In the genomic region with DNA sequence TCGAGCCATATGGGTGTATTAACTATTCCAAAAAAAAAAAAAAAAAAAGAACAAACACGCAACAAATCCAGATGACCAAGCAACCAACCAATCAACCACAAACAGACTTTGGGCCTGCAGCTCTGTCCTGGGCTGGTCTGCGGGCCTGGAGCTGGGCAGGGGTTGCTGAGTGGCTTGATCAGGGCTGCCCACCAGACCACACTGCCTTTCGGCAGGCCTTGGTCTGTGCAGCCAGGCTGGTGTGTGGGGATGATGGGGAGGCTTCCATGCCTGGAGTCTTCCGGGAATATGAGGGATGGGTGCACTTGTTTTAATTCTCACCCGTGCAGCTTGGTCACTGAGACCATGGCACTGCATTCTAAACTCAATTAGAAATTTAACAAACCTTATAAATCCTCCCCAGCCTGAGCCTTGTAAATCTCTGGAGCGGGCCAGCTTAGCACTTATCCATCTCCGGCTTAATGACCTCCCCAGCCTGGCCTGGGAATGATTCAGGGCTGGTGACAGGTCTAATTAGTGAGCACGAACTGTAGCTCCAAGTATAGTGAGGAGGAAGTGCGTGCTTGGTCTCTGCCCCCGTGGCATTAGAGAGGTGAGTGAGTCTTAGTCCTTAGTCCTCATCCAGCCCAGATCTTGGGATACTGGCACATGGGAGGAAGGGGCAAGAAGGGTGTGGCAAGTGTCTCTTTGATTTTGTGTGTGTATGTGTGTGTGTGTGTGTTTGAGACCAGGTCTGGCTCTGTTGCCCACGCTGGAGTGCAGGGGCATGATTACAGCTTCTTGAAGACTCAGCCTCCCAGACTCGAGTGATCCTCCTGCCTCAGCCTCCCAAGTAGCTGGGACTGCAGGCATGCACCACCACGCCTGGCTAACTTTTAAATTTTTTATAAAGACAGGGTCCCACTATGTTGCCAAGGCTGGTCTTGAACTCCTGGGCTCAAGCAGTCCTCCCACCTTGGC, we compare ENCODE assay signal across 20 cellular contexts.
"Had no signal": no experiment of that assay in that cellular context is flagged by ENCODE, and none has a peak within 500 bp of the region (broad histone marks: within the 10 kb centered on the region; RNA-seq: fewer than 3 reads in every experiment).

No MANE protein-coding gene starts in this region.

- ATAC-seq: activated CD8-positive, alpha-beta memory T cell treated with anti-CD3 and anti-CD28 coated beads, Interleukin-2, amount 10 ng/mL, durations not matched to agents 7 days and 5 days; activated T-helper 17 cell treated with anti-CD3 and anti-CD28 coated beads, Interleukin-2, amount 50 U/mL, for 72 hours; left cardiac atrium; stimulated activated naive CD8-positive, alpha-beta T cell treated with anti-CD3 and anti-CD28 coated beads, Interleukin-15, Interleukin-2, amounts not matched to agents 100 U/mL and 50 U/mL, for 24 hours had no signal

- H3K4me3 ChIP-seq: breast epithelium, esophagus muscularis mucosa, hepatocyte, suprapubic skin had no signal

- H3K27ac ChIP-seq: breast epithelium, esophagus muscularis mucosa, hepatocyte, suprapubic skin had no signal

- H3K27ac Mint-ChIP-seq: activated CD8-positive, alpha-beta memory T cell treated with anti-CD3 and anti-CD28 coated beads, Interleukin-2, amount 10 ng/mL, durations not matched to agents 7 days and 5 days; activated naive CD4-positive, alpha-beta T cell treated with anti-CD3 and anti-CD28 coated beads, Interleukin-2, amount 10 ng/mL, durations not matched to agents 7 days and 5 days; activated T-helper 17 cell treated with anti-CD3 and anti-CD28 coated beads, Interleukin-2, amount 50 U/mL, for 72 hours; nephron; type B pancreatic cell had no signal

- H3K36me3 ChIP-seq: breast epithelium, esophagus muscularis mucosa, suprapubic skin had no signal

- H3K9me3 ChIP-seq: breast epithelium, esophagus muscularis mucosa, suprapubic skin had no signal

- H3K9me3 Mint-ChIP-seq: activated naive CD4-positive, alpha-beta T cell treated with anti-CD3 and anti-CD28 coated beads, Interleukin-2, amount 10 ng/mL, durations not matched to agents 7 days and 5 days; activated T-helper 17 cell treated with anti-CD3 and anti-CD28 coated beads, Interleukin-2, amount 50 U/mL, for 72 hours; nephron; type B pancreatic cell had no signal

- DNase-seq: activated CD4-positive, alpha-beta T cell treated with anti-CD3 and anti-CD28 coated beads, Interleukin-2, amount 50 U/mL, for 4 hours; activated CD8-positive, alpha-beta memory T cell treated with anti-CD3 and anti-CD28 coated beads, Interleukin-2, amount 10 ng/mL, durations not matched to agents 7 days and 5 days; activated naive CD4-positive, alpha-beta T cell treated with anti-CD3 and anti-CD28 coated beads, Interleukin-2, amount 10 ng/mL, durations not matched to agents 7 days and 5 days; activated T-cell treated with anti-CD3 and anti-CD28 coated beads, Interleukin-2, amount 50 U/mL, for 1 hour; cerebellar nuclear complex; effector CD8-positive, alpha-beta T cell; left cardiac atrium; midbrain; nucleus accumbens; stimulated activated CD4-positive, alpha-beta T cell treated with anti-CD3 and anti-CD28 coated beads, Interleukin-1b, Interleukin-23, amount 100 ng/mL, for 48 hours; stimulated activated naive CD8-positive, alpha-beta T cell treated with anti-CD3 and anti-CD28 coated beads, Interleukin-15, Interleukin-2, amounts not matched to agents 100 U/mL and 50 U/mL, for 24 hours; SW 1271; T-helper 2 cell had no signal

- H3K36me3 Mint-ChIP-seq: activated CD8-positive, alpha-beta memory T cell treated with anti-CD3 and anti-CD28 coated beads, Interleukin-2, amount 10 ng/mL, durations not matched to agents 7 days and 5 days; activated naive CD4-positive, alpha-beta T cell treated with anti-CD3 and anti-CD28 coated beads, Interleukin-2, amount 10 ng/mL, durations not matched to agents 7 days and 5 days; type B pancreatic cell had no signal

- H3K4me1 Mint-ChIP-seq: activated CD8-positive, alpha-beta memory T cell treated with anti-CD3 and anti-CD28 coated beads, Interleukin-2, amount 10 ng/mL, durations not matched to agents 7 days and 5 days; activated naive CD4-positive, alpha-beta T cell treated with anti-CD3 and anti-CD28 coated beads, Interleukin-2, amount 10 ng/mL, durations not matched to agents 7 days and 5 days; activated T-helper 17 cell treated with anti-CD3 and anti-CD28 coated beads, Interleukin-2, amount 50 U/mL, for 72 hours; nephron had no signal

- H3K4me1 ChIP-seq: breast epithelium, esophagus muscularis mucosa, suprapubic skin had no signal

- H3K4me3 Mint-ChIP-seq: activated CD8-positive, alpha-beta memory T cell treated with anti-CD3 and anti-CD28 coated beads, Interleukin-2, amount 10 ng/mL, durations not matched to agents 7 days and 5 days; activated naive CD4-positive, alpha-beta T cell treated with anti-CD3 and anti-CD28 coated beads, Interleukin-2, amount 10 ng/mL, durations not matched to agents 7 days and 5 days; activated T-helper 17 cell treated with anti-CD3 and anti-CD28 coated beads, Interleukin-2, amount 50 U/mL, for 72 hours; nephron; type B pancreatic cell had no signal
